In genomic region chr4:176376032-176376614, GRCh38 we compare ENCODE assay signal across 8 cellular contexts. TPM values are rescaled to one million over a fixed set of nuclear protein-coding genes. Genes with fewer than 3 reads are reported as not detected.
A peak's percentile ranks its signal among the peaks of the same experiment; 100 is the strongest.
DNase-seq lines count a peak whose midpoint lies in the region; ATAC-seq, FAIRE-seq and TF ChIP-seq lines count a peak whose summit lies in the region.

No MANE protein-coding gene starts in this region.

- in situ Hi-C loops in ACHN (cut with HindIII; ENCODE audit: low pct_ligation_motif_present, low pct_unique_long_range_greater_than_20kb, low sequenced_read_pairs), result no loop called here

- no peak for ATAC-seq in GM19452 (IDR thresholded peaks at IDR 0.05; ENCODE audit: unreplicated experiment)
- ATAC-seq in GM21717 (IDR thresholded peaks at IDR 0.05; ENCODE audit: unreplicated experiment), result no peak
- no peak for ATAC-seq in left colon

- DNase-seq in ACHN (peak; percentile 44), GM12891 (ENCODE audit: insufficient read length, low spot score) (no peak), RCC 7860 (ENCODE audit: low spot score) (peak; percentile 40), globus pallidus (ENCODE audit: low spot score) (peak; percentile 41), cerebellar nuclear complex (lab: John Stamatoyannopoulos, UW) (no peak), left colon (no peak)

- TF ChIP-seq POLR2A in GM12891 (IDR thresholded peaks at IDR 0.05; ENCODE audit: low read depth, low read length), result no peak

- intact Hi-C loops in left colon (cut with DNase I, micrococcal nuclease), result loop anchor here in 1 of 2 donors (10.0 kb wide), 1 partner anchor 679 kb away; no protein-coding TSS in a partner anchor

- FAIRE-seq in GM12891 (lab: Jason Lieb, UNC) (peak; percentile 50), RCC 7860 (lab: Jason Lieb, UNC) (peak; percentile 76)

TF ChIP-seq in GM12891, 5 proteins besides CTCF, POLR2A, EP300 and RAD21:
- no peak for TF ChIP-seq SPI1 (IDR thresholded peaks at IDR 0.05; ENCODE audit: low read depth, low read length)
- no peak for TF ChIP-seq TAF1 (IDR thresholded peaks at IDR 0.05; ENCODE audit: low read depth, low read length)
- no peak for TF ChIP-seq POU2F2 (IDR thresholded peaks at IDR 0.05; ENCODE audit: low read depth, low read length)
- TF ChIP-seq POLR2AphosphoS5 (IDR thresholded peaks at IDR 0.05; ENCODE audit: low read depth, low read length), result no peak
- TF ChIP-seq PAX5 (IDR thresholded peaks at IDR 0.05; ENCODE audit: insufficient read depth, low read length, severe bottlenecking), result no peak

RNA-seq across cellular contexts. Expression of gene SPCS3, which starts 56.4 kb away (rescaled TPM):
- polyA plus RNA-seq in GM12891 (2012; ENCODE audit: low read depth, missing spikeins), result 33.3 TPM
- total RNA-seq in left colon, result 100 to 1,000 TPM in 1 of 2 donors, 10 to 100 TPM in 1; 88.5 to 112 TPM

Comparison
In these comparisons a context has a peak if more than half of its experiments do, and no peak if none do; other contexts are left out.
1. DNase-seq: peak in ACHN (single experiment), RCC 7860 (single experiment) and globus pallidus (single experiment); none in GM12891 (single experiment), cerebellar nuclear complex (0 of 2) and left colon (0 of 2).